21 cellular contexts compared by ENCODE assay signal in genomic region chr14:94555991-94556390, GRCh38. TPM values are rescaled to one million over a fixed set of nuclear protein-coding genes. Genes with fewer than 3 reads are reported as not detected.
"Had no signal": no experiment of that assay in that cellular context is flagged by ENCODE, and none has a peak within 500 bp of the region (broad histone marks: within the 10 kb centered on the region; RNA-seq: fewer than 3 reads in every experiment).

No MANE protein-coding gene starts in this region.

- H3K27me3 ChIP-seq: SJSA1 had no signal

- H3K9me3 ChIP-seq: SJSA1 had no signal

- DNase-seq: KBM-7, MV-4-11, NCI-H1048, NCI-H1105, NCI-H1417, NCI-H1436 treated with DMSO at 0.1 percent for 48 hours, NCI-H1694, NCI-H187 treated with DMSO at 0.1 percent for 48 hours, NCI-H2029 treated with DMSO at 0.1 percent for 48 hours, NCI-H2227 treated with DMSO at 0.1 percent for 48 hours, NCI-H524, NCI-H526 treated with DMSO at 0.1 percent for 48 hours, NCI-H748 treated with DMSO at 0.1 percent for 48 hours, Right ventricle myocardium superior, RPMI8226, SIG-M5 had no signal

- H3K4me3 ChIP-seq: SJSA1 had no signal

- H3K36me3 ChIP-seq: SJSA1 had no signal

- H3K27ac ChIP-seq: SJSA1 had no signal

- H3K4me1 ChIP-seq: SJSA1 had no signal

RNA-seq across cellular contexts. Expression of gene SERPINA4, which starts 5.3 kb away (rescaled TPM):
- total RNA-seq: LHCN-M2, MCF 10A, NCI-H460, Right ventricle myocardium superior, SJSA1 had no signal

RNA-seq across cellular contexts. Expression of gene SERPINA12, which starts 46.7 kb away (rescaled TPM):
- total RNA-seq: HT-29, LHCN-M2, MCF 10A, NCI-H460, Right ventricle myocardium superior, SJSA1 had no signal

RNA-seq across cellular contexts. Expression of gene SERPINA3, which starts 56.2 kb away (rescaled TPM):
- total RNA-seq: NCI-H460 had no signal
